17 cellular contexts compared by ENCODE assay signal in genomic region chr11:97883086-97883485, GRCh38.
"Had no signal": no experiment of that assay in that cellular context is flagged by ENCODE, and none has a peak within 500 bp of the region (broad histone marks: within the 10 kb centered on the region; RNA-seq: fewer than 3 reads in every experiment).

No MANE protein-coding gene starts in this region.

- DNase-seq: erythroblast; heart right ventricle; hypothalamus; kidney glomerular epithelial cell; mesendoderm; naive thymus-derived CD8-positive, alpha-beta T cell; small intestine; stimulated activated CD4-positive, alpha-beta T cell treated with anti-CD3 and anti-CD28 coated beads, Interleukin-2, amount 100 ng/mL, for 48 hours; stimulated activated naive CD8-positive, alpha-beta T cell treated with anti-CD3 and anti-CD28 coated beads, Interleukin-15, Interleukin-2, amounts not matched to agents 100 U/mL and 50 U/mL, for 24 hours; thyroid gland; upper lobe of left lung; uterus had no signal

- ATAC-seq: heart right ventricle; naive thymus-derived CD8-positive, alpha-beta T cell; right cardiac atrium; stimulated activated naive CD8-positive, alpha-beta T cell treated with anti-CD3 and anti-CD28 coated beads, Interleukin-15, Interleukin-2, amounts not matched to agents 100 U/mL and 50 U/mL, for 24 hours had no signal

- H3K9me3 ChIP-seq: suprapubic skin, thyroid gland, upper lobe of left lung, uterus had no signal

- H3K27ac ChIP-seq: heart right ventricle, suprapubic skin, thyroid gland, upper lobe of left lung, uterus had no signal

- H3K27me3 ChIP-seq: heart right ventricle, suprapubic skin, thyroid gland, upper lobe of left lung, uterus had no signal

- H3K36me3 ChIP-seq: heart right ventricle, suprapubic skin, thyroid gland, upper lobe of left lung, uterus had no signal

- FAIRE-seq: colon, frontal cortex, islet of Langerhans, small intestine had no signal

- H3K4me3 ChIP-seq: heart right ventricle, suprapubic skin, thyroid gland, upper lobe of left lung, uterus had no signal

- H3K4me1 ChIP-seq: heart right ventricle, suprapubic skin, thyroid gland, upper lobe of left lung, uterus had no signal
